Comparison of ENCODE assay signal across 28 cellular contexts in genomic region chr17:13883659-13884058, GRCh38.
"Had no signal": no experiment of that assay in that cellular context is flagged by ENCODE, and none has a peak within 500 bp of the region (broad histone marks: within the 10 kb centered on the region; RNA-seq: fewer than 3 reads in every experiment).

No MANE protein-coding gene starts in this region.

- H3K9me3 ChIP-seq: neutrophil, pancreas, prostate gland, suprapubic skin, testis, transverse colon, uterus had no signal

- ATAC-seq: naive thymus-derived CD8-positive, alpha-beta T cell; natural killer cell treated with Interleukin-12 subunit alpha and Interleukin-12 subunit beta and Interleukin-15 and Interleukin-18, amount 100 ng/mL, for 72 hours; pancreas; right cardiac atrium; sciatic nerve; stimulated activated memory B cell treated with anti-CD40 and anti-IgM and Interleukin-4, amounts not matched to agents 10 μg/mL and 1 μg/mL and 100 μg/mL, for 72 hours; stimulated activated naive CD8-positive, alpha-beta T cell treated with anti-CD3 and anti-CD28 coated beads, Interleukin-15, amount 100 ng/mL, for 72 hours; stimulated activated naive CD8-positive, alpha-beta T cell treated with anti-CD3 and anti-CD28 coated beads, Interleukin-15, Interleukin-2, amounts not matched to agents 100 U/mL and 50 U/mL, for 24 hours; upper lobe of right lung had no signal

- H3K36me3 ChIP-seq: neutrophil, pancreas, prostate gland, spleen, suprapubic skin, tibial artery, transverse colon, upper lobe of right lung, uterus had no signal

- H3K27ac ChIP-seq: neutrophil, pancreas, prostate gland, skin epidermis, spleen, suprapubic skin, testis, tibial artery, transverse colon, upper lobe of right lung, uterus had no signal

- H3K4me2 ChIP-seq: smooth muscle cell had no signal

- FAIRE-seq: pancreas had no signal

- DNase-seq: naive thymus-derived CD8-positive, alpha-beta T cell; nephron progenitor cell; nucleus accumbens; pancreas; right cardiac atrium; spleen; stimulated activated CD4-positive, alpha-beta T cell treated with anti-CD3 and anti-CD28 coated beads, Interleukin-12 subunit alpha, Interleukin-12 subunit beta, amount 100 ng/mL, for 4 hours; stimulated activated CD4-positive, alpha-beta T cell treated with anti-CD3 and anti-CD28 coated beads, Interleukin-1b, Interleukin-23, amount 100 ng/mL, for 48 hours; stimulated activated CD4-positive, alpha-beta T cell treated with anti-CD3 and anti-CD28 coated beads, Interleukin-4, amount 100 ng/mL, for 1 hour; stimulated activated CD4-positive, alpha-beta T cell treated with anti-CD3 and anti-CD28 coated beads, Interleukin-4, amount 100 ng/mL, for 4 hours; stimulated activated CD8-positive, alpha-beta memory T cell treated with anti-CD3 and anti-CD28 coated beads, Interleukin-4, amount 100 ng/mL, for 48 hours; stimulated activated naive CD4-positive, alpha-beta T cell; stimulated activated naive CD8-positive, alpha-beta T cell treated with anti-CD3 and anti-CD28 coated beads, Interleukin-15, amount 100 ng/mL, for 72 hours; stimulated activated naive CD8-positive, alpha-beta T cell treated with anti-CD3 and anti-CD28 coated beads, Interleukin-15, Interleukin-2, amounts not matched to agents 100 U/mL and 50 U/mL, for 24 hours; substantia nigra; testis; tibial artery; transverse colon; upper lobe of right lung; uterus had no signal

- H3K4me3 ChIP-seq: pancreas, prostate gland, skin epidermis, smooth muscle cell, spleen, suprapubic skin, testis, tibial artery, transverse colon, upper lobe of right lung, uterus had no signal

- H3K27me3 ChIP-seq: neutrophil, pancreas, spleen, suprapubic skin, testis, tibial artery, transverse colon, upper lobe of right lung, uterus had no signal

- H3K4me1 ChIP-seq: pancreas, prostate gland, spleen, suprapubic skin, testis, tibial artery, upper lobe of right lung, uterus had no signal
